In genomic region chr3:166489826-166490225, GRCh38 we compare ENCODE assay signal across 27 cellular contexts.
DNase-seq lines count a peak whose midpoint lies in the region; ATAC-seq lines count a peak whose summit lies in the region.
"Had no signal": no experiment of that assay in that cellular context is flagged by ENCODE, and none has a peak within 500 bp of the region (broad histone marks: within the 10 kb centered on the region; RNA-seq: fewer than 3 reads in every experiment).

No MANE protein-coding gene starts in this region.

- ATAC-seq in Right ventricle myocardium inferior (no peak), left cardiac atrium (no peak)
- ATAC-seq: A549; CD8-positive, alpha-beta T cell had no signal

- H3K4me3 ChIP-seq in neuronal stem cell (ENCODE audit: low read length in 2 of 2) = no peak overlapping the region
- H3K4me3 ChIP-seq: A549; BLaER1; BLaER1 treated with 17β-estradiol and CSF1 and Interleukin-3, amounts not matched to agents 10 nM and 100 nM had no signal

- H3K4ac ChIP-seq in neuronal stem cell (ENCODE audit: low read length) = no peak overlapping the region

- H3K4me1 ChIP-seq in neuronal stem cell (ENCODE audit: control insufficient read depth in 2 of 2, insufficient read depth in 1 of 2, low read depth in 1 of 2, low read length in 2 of 2) = no peaks in the 10 kb centered on the region
- H3K4me1 ChIP-seq: A549; BE2C; BLaER1; BLaER1 treated with 17β-estradiol and CSF1 and Interleukin-3, amounts not matched to agents 10 nM and 100 nM; Caco-2 had no signal

- no peak overlapping the region for H3K23ac ChIP-seq in neuronal stem cell (ENCODE audit: low read depth, low read length, poor library complexity)

- DNase-seq in Right ventricle myocardium inferior (ENCODE audit: missing footprints) = peak; percentile 41
- DNase-seq in left cardiac atrium = no peak
- DNase-seq in neuronal stem cell (ENCODE audit: low spot score) = no peak
- no peak for DNase-seq in NCI-H345 treated with DMSO at 0.1 percent for 48 hours (lab: John Stamatoyannopoulos, UW; ENCODE audit: unreplicated experiment)
- DNase-seq: 8988T; ACHN; AML-193; BE2C; C1 segment of cervical spinal cord; Caco-2; Calu3; CD4-positive, alpha-beta memory T cell; CD4-positive, alpha-beta T cell; CD4-positive, CD25-positive, alpha-beta regulatory T cell; CD8-positive, alpha-beta T cell; COR-L47; DMS 273 treated with DMSO at 0.1 percent for 48 hours; DMS153; DMS53; DMS79; DMS79 treated with DMSO at 0.1 percent for 48 hours; DND-41; EL had no signal

- no peak overlapping the region for H3K9ac ChIP-seq in neuronal stem cell (ENCODE audit: low read depth, low read length, poor library complexity)
- H3K9ac ChIP-seq: BLaER1; BLaER1 treated with 17β-estradiol and CSF1 and Interleukin-3, amounts not matched to agents 10 nM and 100 nM had no signal

- no peak overlapping the region for H3K4me2 ChIP-seq in neuronal stem cell (ENCODE audit: insufficient read depth, low read length, poor library complexity, severe bottlenecking)
- H3K4me2 ChIP-seq: A549; BLaER1; BLaER1 treated with 17β-estradiol and CSF1 and Interleukin-3, amounts not matched to agents 10 nM and 100 nM had no signal

- H3K9me3 ChIP-seq in neuronal stem cell (replicated peaks in 1 of 2; ENCODE audit: control insufficient read depth in 2 of 2, insufficient read depth in 1 of 2, low read depth in 1 of 2, low read length in 2 of 2) = no peaks in the 10 kb centered on the region
- H3K9me3 ChIP-seq: A549, BE2C, BLaER1, Caco-2 had no signal

- no peak overlapping the region for H2BK15ac ChIP-seq in neuronal stem cell (ENCODE audit: low read length)

- H2BK120ac ChIP-seq in neuronal stem cell (ENCODE audit: low read depth, low read length) = peak overlapping the region; percentile 47

- no peak overlapping the region for H3K27ac ChIP-seq in neuronal stem cell (replicated peaks; ENCODE audit: low read length)
- H3K27ac ChIP-seq: 22Rv1; A549; BLaER1; BLaER1 treated with 17β-estradiol and CSF1 and Interleukin-3, amounts not matched to agents 10 nM and 100 nM had no signal

- no peak overlapping the region for H2AFZ ChIP-seq in neuronal stem cell (ENCODE audit: low read length)

- H2AK5ac ChIP-seq in neuronal stem cell (ENCODE audit: low read depth, low read length) = no peak overlapping the region

- H3K18ac ChIP-seq in neuronal stem cell (ENCODE audit: low read length) = no peak overlapping the region

- no peaks in the 10 kb centered on the region for H3K79me1 ChIP-seq in neuronal stem cell (ENCODE audit: low read depth, low read length)

- intact Hi-C loops in Right ventricle myocardium inferior (cut with DNase I) = no loop called here
- intact Hi-C loops in left cardiac atrium (cut with DNase I) = no loop called here

- no peaks in the 10 kb centered on the region for H3K36me3 ChIP-seq in neuronal stem cell (replicated peaks in 1 of 2; ENCODE audit: control insufficient read depth in 2 of 2, insufficient read depth in 2 of 2, low read length in 2 of 2)
- H3K36me3 ChIP-seq: BE2C; BLaER1; BLaER1 treated with 17β-estradiol and CSF1 and Interleukin-3, amounts not matched to agents 10 nM and 100 nM had no signal

- H3K27me3 ChIP-seq in neuronal stem cell (ENCODE audit: control insufficient read depth in 3 of 3, insufficient read depth in 3 of 3, low read depth in 1 of 3, low read length in 3 of 3) = no peaks in the 10 kb centered on the region
- H3K27me3 ChIP-seq: BE2C; BLaER1; BLaER1 treated with 17β-estradiol and CSF1 and Interleukin-3, amounts not matched to agents 10 nM and 100 nM had no signal

- no peak overlapping the region for H2BK5ac ChIP-seq in neuronal stem cell (ENCODE audit: low read length)

- H4K91ac ChIP-seq in neuronal stem cell (ENCODE audit: low read depth, low read length, poor library complexity) = no peak overlapping the region

- whole genome bisulfite sequencing in neuronal stem cell (ENCODE audit: extremely low coverage in 2 of 2, insufficient read length in 2 of 2, insufficient replicate concordance in 1 of 2), 2 donors = no CpG with 5 or more reads among the region's 10 CpGs

- H2BK12ac ChIP-seq in neuronal stem cell (ENCODE audit: low read length) = no peak overlapping the region

- H3K14ac ChIP-seq in neuronal stem cell (ENCODE audit: low read length) = no peak overlapping the region

- H4K8ac ChIP-seq in neuronal stem cell (ENCODE audit: low read depth, low read length) = no peak overlapping the region
